29 cellular contexts compared by ENCODE assay signal in genomic region chr6:116482780-116483179, GRCh38. TPM values are rescaled to one million over a fixed set of nuclear protein-coding genes. Genes with fewer than 3 reads are reported as not detected.
"Had no signal": no experiment of that assay in that cellular context is flagged by ENCODE, and none has a peak within 500 bp of the region (broad histone marks: within the 10 kb centered on the region; RNA-seq: fewer than 3 reads in every experiment).

No MANE protein-coding gene starts in this region.

- H3K4me3 ChIP-seq: coronary artery, lower lobe of right lung, pancreas, smooth muscle cell, suprapubic skin, transverse colon, upper lobe of right lung, vagina had no signal

- H3K4me1 ChIP-seq: lower lobe of right lung, suprapubic skin, transverse colon, upper lobe of right lung, vagina had no signal

- H3K27ac ChIP-seq: coronary artery, lower lobe of right lung, pancreas, suprapubic skin, transverse colon, upper lobe of right lung, vagina had no signal

- H3K9me3 ChIP-seq: lower lobe of right lung, pancreas, suprapubic skin, transverse colon, upper lobe of right lung, vagina had no signal

- H3K36me3 Mint-ChIP-seq: immature natural killer cell, memory B cell, natural killer cell had no signal

- H3K4me3 Mint-ChIP-seq: immature natural killer cell; memory B cell; natural killer cell; stimulated activated naive CD8-positive, alpha-beta T cell treated with anti-CD3 and anti-CD28 coated beads, Interleukin-15, amount 100 ng/mL, for 72 hours had no signal

- H3K36me3 ChIP-seq: lower lobe of right lung, pancreas, suprapubic skin, transverse colon, upper lobe of right lung, vagina had no signal

- H3K4me1 Mint-ChIP-seq: immature natural killer cell; stimulated activated naive CD8-positive, alpha-beta T cell treated with anti-CD3 and anti-CD28 coated beads, Interleukin-15, amount 100 ng/mL, for 72 hours had no signal

- ATAC-seq: left ventricle myocardium superior; lower lobe of right lung; natural killer cell; sciatic nerve; stimulated activated naive CD8-positive, alpha-beta T cell treated with anti-CD3 and anti-CD28 coated beads, Interleukin-15, amount 100 ng/mL, for 72 hours; upper lobe of right lung had no signal

- H3K27me3 ChIP-seq: suprapubic skin, transverse colon, upper lobe of right lung, vagina had no signal

- H3K9me3 Mint-ChIP-seq: immature natural killer cell; natural killer cell; stimulated activated naive CD8-positive, alpha-beta T cell treated with anti-CD3 and anti-CD28 coated beads, Interleukin-15, amount 100 ng/mL, for 72 hours had no signal

- H3K4me2 ChIP-seq: smooth muscle cell had no signal

- DNase-seq: dermis blood vessel endothelial cell; effector memory CD4-positive, alpha-beta T cell; erythroblast; hypothalamus; immature natural killer cell; islet precursor cell; kidney glomerular epithelial cell; left ventricle myocardium superior; lower lobe of right lung; natural killer cell; occipital lobe; pancreas; stimulated activated CD4-positive, alpha-beta T cell treated with anti-CD3 and anti-CD28 coated beads, Interleukin-12 subunit alpha, Interleukin-12 subunit beta, amount 100 ng/mL, for 4 hours; stimulated activated CD4-positive, alpha-beta T cell treated with anti-CD3 and anti-CD28 coated beads, Interleukin-1b, Interleukin-23, amount 100 ng/mL, for 48 hours; stimulated activated CD4-positive, alpha-beta T cell treated with anti-CD3 and anti-CD28 coated beads, Interleukin-4, amount 100 ng/mL, for 1 hour; stimulated activated CD8-positive, alpha-beta memory T cell treated with anti-CD3 and anti-CD28 coated beads, Interleukin-4, amount 100 ng/mL, for 48 hours; stimulated activated naive CD4-positive, alpha-beta T cell; stimulated activated naive CD8-positive, alpha-beta T cell treated with anti-CD3 and anti-CD28 coated beads, Interleukin-15, amount 100 ng/mL, for 72 hours; transverse colon; upper lobe of right lung had no signal

- H3K27ac Mint-ChIP-seq: immature natural killer cell; memory B cell; natural killer cell; progenitor cell of endocrine pancreas; stimulated activated naive CD8-positive, alpha-beta T cell treated with anti-CD3 and anti-CD28 coated beads, Interleukin-15, amount 100 ng/mL, for 72 hours had no signal

- H3K27me3 Mint-ChIP-seq: memory B cell had no signal

RNA-seq across cellular contexts. Expression of gene CALHM6, which starts 21.6 kb away (rescaled TPM):
- total RNA-seq: endothelial cell of umbilical vein, fibroblast of villous mesenchyme, vagina had no signal

RNA-seq across cellular contexts. Expression of gene CALHM5, which starts 28.7 kb away (rescaled TPM):
- polyA plus RNA-seq: immature natural killer cell had no signal
